1 cellular context compared by ENCODE assay signal in genomic region chr20:45951925-45952834, GRCh38.
TF ChIP-seq lines count a peak whose summit lies in the region.

No MANE protein-coding gene starts in this region.

TF ChIP-seq in HepG2, 621 proteins besides CTCF, POLR2A, EP300 and RAD21:
- TF ChIP-seq PHF20 (CRISPR knock-in tag; IDR thresholded peaks at IDR 0.05) (no peak), AGO2 (optimal IDR thresholded peaks at IDR 0.05; ENCODE audit: low read depth, low read length) (peak; percentile 84), NRL (CRISPR knock-in tag; IDR thresholded peaks at IDR 0.05; ENCODE audit: borderline replicate concordance) (0 out of 2 replicates have a peak, but pooled peaks have one; percentile 6), AGO1 (IDR thresholded peaks at IDR 0.05; ENCODE audit: low read depth, low read length, poor library complexity, severe bottlenecking) (peak; percentile 42), XBP1 (CRISPR knock-in tag; IDR thresholded peaks at IDR 0.05) (no peak), KLF11 (CRISPR knock-in tag; IDR thresholded peaks at IDR 0.05) (no peak)
- TF ChIP-seq, protein P1, sequence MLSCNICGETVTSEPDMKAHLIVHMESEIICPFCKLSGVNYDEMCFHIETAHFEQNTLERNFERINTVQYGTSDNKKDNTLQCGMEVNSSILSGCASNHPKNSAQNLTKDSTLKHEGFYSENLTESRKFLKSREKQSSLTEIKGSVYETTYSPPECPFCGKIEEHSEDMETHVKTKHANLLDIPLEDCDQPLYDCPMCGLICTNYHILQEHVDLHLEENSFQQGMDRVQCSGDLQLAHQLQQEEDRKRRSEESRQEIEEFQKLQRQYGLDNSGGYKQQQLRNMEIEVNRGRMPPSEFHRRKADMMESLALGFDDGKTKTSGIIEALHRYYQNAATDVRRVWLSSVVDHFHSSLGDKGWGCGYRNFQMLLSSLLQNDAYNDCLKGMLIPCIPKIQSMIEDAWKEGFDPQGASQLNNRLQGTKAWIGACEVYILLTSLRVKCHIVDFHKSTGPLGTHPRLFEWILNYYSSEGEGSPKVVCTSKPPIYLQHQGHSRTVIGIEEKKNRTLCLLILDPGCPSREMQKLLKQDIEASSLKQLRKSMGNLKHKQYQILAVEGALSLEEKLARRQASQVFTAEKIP (CRISPR knock-in tag; IDR thresholded peaks at IDR 0.05; ENCODE audit: borderline replicate concordance), result no peak
